8 cellular contexts compared by ENCODE assay signal in the genomic region with DNA sequence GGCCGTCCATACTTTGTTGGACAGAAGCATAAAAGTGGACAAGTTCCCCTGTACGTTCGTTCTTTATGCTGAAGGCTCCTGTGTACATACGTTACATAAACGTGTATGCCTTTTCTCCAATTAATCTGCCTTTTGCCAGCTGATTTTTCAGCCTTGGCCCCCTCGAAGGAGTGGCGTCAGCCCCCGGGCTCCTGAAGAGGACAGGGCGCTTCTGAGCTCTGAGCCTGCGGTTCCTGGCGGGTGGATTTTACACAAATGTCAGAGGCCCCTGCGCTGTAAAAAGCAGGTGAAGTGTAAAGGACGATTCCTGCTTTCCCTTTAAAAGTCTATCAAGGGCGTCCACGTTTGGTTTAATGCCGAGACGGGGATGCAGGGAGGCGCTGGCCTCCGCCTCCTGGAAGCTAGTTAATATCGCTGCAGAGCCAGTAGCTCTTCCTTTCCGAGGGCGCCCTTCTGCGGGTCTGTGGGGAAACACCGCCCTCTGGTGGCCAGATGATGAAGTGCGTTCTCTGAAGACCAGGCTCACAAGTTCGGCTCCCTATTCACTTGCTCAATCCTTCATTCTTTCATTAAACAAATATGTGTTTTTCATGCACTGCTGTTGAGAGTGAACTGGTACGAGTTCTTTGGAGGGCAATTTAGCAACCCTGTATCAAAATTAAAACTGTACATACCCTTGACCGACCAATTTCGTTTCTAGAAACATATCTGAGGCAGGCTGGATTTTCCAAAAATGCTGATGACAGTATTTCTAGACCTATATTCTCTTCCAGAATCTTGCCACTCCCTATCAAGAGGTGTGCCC.
DNase-seq lines count a peak whose midpoint lies in the region; FAIRE-seq and TF ChIP-seq lines count a peak whose summit lies in the region.

No MANE protein-coding gene starts in this region.

- no peaks in the 10 kb centered on the region for H3K79me2 ChIP-seq in osteoblast (ENCODE audit: insufficient read depth, low read length)

- H4K20me1 ChIP-seq in osteoblast (ENCODE audit: insufficient read depth, low read length): no peaks in the 10 kb centered on the region

- intact Hi-C loops in testis (cut with DNase I; ENCODE audit: low total_unique reads): loop anchor here (5.0 kb wide), 1 partner anchor 201 kb away; no protein-coding TSS in a partner anchor

- H3K9me3 ChIP-seq in osteoblast (ENCODE audit: low read depth, low read length): no peaks in the 10 kb centered on the region
- H3K9me3 ChIP-seq in testis: no peaks in the 10 kb centered on the region

- no peak overlapping the region for H3K27ac ChIP-seq in 22Rv1
- H3K27ac ChIP-seq in osteoblast (ENCODE audit: low read depth, low read length): no peak overlapping the region
- H3K27ac ChIP-seq in testis: no peak overlapping the region

- peaks cover 2% of the 10 kb centered on the region for H3K4me1 ChIP-seq in osteoblast (ENCODE audit: insufficient read depth, low read length)
- H3K4me1 ChIP-seq in testis: no peaks in the 10 kb centered on the region

- DNase-seq in GM12892 (ENCODE audit: insufficient read length): peak; percentile 59
- peak; percentile 32 to 63 for DNase-seq in SHP77 (lab: John Stamatoyannopoulos, UW)
- DNase-seq in activated effector memory CD4-positive, alpha-beta T cell treated with Interleukin-2 at 50 U/mL for 16 hours: peak; percentile 67
- peak; percentile 63 to 86 for DNase-seq in frontal cortex (ENCODE audit: low spot score in 2 of 2)
- peak; percentile 95 for DNase-seq in osteoblast (ENCODE audit: insufficient read length, low spot score, missing footprints)
- peak; percentile 92 for DNase-seq in testis

- FAIRE-seq in GM12892 (lab: Jason Lieb, UNC) (peak; percentile 89), frontal cortex (lab: Jason Lieb, UNC) (peak; percentile 19)

- H3K27me3 ChIP-seq in osteoblast (ENCODE audit: insufficient read depth, low read length) (peaks cover 11% of the 10 kb centered on the region), testis (no peaks in the 10 kb centered on the region)

- H2AFZ ChIP-seq in osteoblast (ENCODE audit: low read length): peak overlapping the region; percentile 81

- TF ChIP-seq CTCF in 22Rv1 (IDR thresholded peaks at IDR 0.05) (peak; percentile 93), LNCAP (IDR thresholded peaks at IDR 0.05) (peak; percentile 82), osteoblast (IDR thresholded peaks at IDR 0.05; ENCODE audit: extremely low read depth, low read depth, low read length) (peak; percentile 97), testis (IDR thresholded peaks at IDR 0.05) (peak; percentile 97 to 99 (median 98))

- WGBS in testis, 2 donors: 15 to 16% methylated on average over 29 of the region's 29 CpGs

- TF ChIP-seq POLR2A in GM12892 (IDR thresholded peaks at IDR 0.05; ENCODE audit: low read depth, low read length) (no peak), testis (IDR thresholded peaks at IDR 0.05) (no peak)

- peak overlapping the region; percentile 71 for H3K4me2 ChIP-seq in osteoblast (ENCODE audit: insufficient read depth, low read length)

- no peaks in the 10 kb centered on the region for H3K36me3 ChIP-seq in osteoblast (ENCODE audit: insufficient read depth, low read length)
- H3K36me3 ChIP-seq in testis (ENCODE audit: low read depth, missing control alignments): no peaks in the 10 kb centered on the region

- H3K4me3 ChIP-seq in osteoblast (ENCODE audit: insufficient read depth, low read length) (peak overlapping the region; percentile 55), testis (peak overlapping the region; percentile 19 to 46)
